ENCODE assay signal across 27 cellular contexts in genomic region chr12:117158911-117159310, GRCh38. TPM values are rescaled to one million over a fixed set of nuclear protein-coding genes. Genes with fewer than 3 reads are reported as not detected.
DNase-seq lines count a peak whose midpoint lies in the region; ATAC-seq and TF ChIP-seq lines count a peak whose summit lies in the region.
"Had no signal": no experiment of that assay in that cellular context is flagged by ENCODE, and none has a peak within 500 bp of the region (broad histone marks: within the 10 kb centered on the region; RNA-seq: fewer than 3 reads in every experiment).

No MANE protein-coding gene starts in this region.

- H3K4me1 ChIP-seq in osteoblast (ENCODE audit: insufficient read depth, low read length), result no peaks in the 10 kb centered on the region
- H3K4me1 ChIP-seq: heart right ventricle, SJSA1, uterus had no signal

- no peak overlapping the region for H2AFZ ChIP-seq in osteoblast (ENCODE audit: low read length)

- H4K20me1 ChIP-seq in osteoblast (ENCODE audit: insufficient read depth, low read length), result no peaks in the 10 kb centered on the region

- ATAC-seq in T-helper 17 cell (no peak), GM18870 (IDR thresholded peaks at IDR 0.05; ENCODE audit: unreplicated experiment) (no peak)
- ATAC-seq: activated naive CD4-positive, alpha-beta T cell treated with anti-CD3 and anti-CD28 coated beads, Interleukin-2, amount 50 U/mL, for 72 hours; heart right ventricle; left colon; stimulated activated naive CD8-positive, alpha-beta T cell treated with anti-CD3 and anti-CD28 coated beads, Interleukin-15, Interleukin-2, amounts not matched to agents 100 U/mL and 50 U/mL, for 24 hours had no signal

- H3K4me3 Mint-ChIP-seq in T-helper 17 cell, result peak overlapping the region; percentile 25
- H3K4me3 Mint-ChIP-seq: activated CD4-positive, alpha-beta memory T cell treated with anti-CD3 and anti-CD28 coated beads, Interleukin-2, amount 10 ng/mL, durations not matched to agents 7 days and 5 days had no signal

- peak overlapping the region; percentile 34 for H3K27ac Mint-ChIP-seq in T-helper 17 cell
- H3K27ac Mint-ChIP-seq: activated CD4-positive, alpha-beta memory T cell treated with anti-CD3 and anti-CD28 coated beads, Interleukin-2, amount 10 ng/mL, durations not matched to agents 7 days and 5 days had no signal

- H3K27me3 ChIP-seq in osteoblast (ENCODE audit: insufficient read depth, low read length), result no peaks in the 10 kb centered on the region
- H3K27me3 ChIP-seq: heart right ventricle, neutrophil, SJSA1, uterus had no signal

- peak; percentile 10 for DNase-seq in HS-5 (ENCODE audit: low read depth)
- no peak for DNase-seq in T-helper 17 cell
- DNase-seq in epithelial cell of esophagus (ENCODE audit: low read depth), result peak; percentile 19
- peak; percentile 88 for DNase-seq in osteoblast (ENCODE audit: insufficient read length, low spot score, missing footprints)
- DNase-seq in putamen (ENCODE audit: low spot score), result no peak
- no peak for DNase-seq in dermis blood vessel endothelial cell
- DNase-seq in HUDEP-2 (lab: John Stamatoyannopoulos, UW; ENCODE audit: unreplicated experiment in 76 of 76), result no peak
- DNase-seq: activated CD4-positive, alpha-beta memory T cell treated with anti-CD3 and anti-CD28 coated beads, Interleukin-2, amount 10 ng/mL, durations not matched to agents 7 days and 5 days; activated CD4-positive, alpha-beta T cell treated with anti-CD3 and anti-CD28 coated beads for 1 hour; activated CD8-positive, alpha-beta memory T cell treated with anti-CD3 and anti-CD28 coated beads, Interleukin-2, amount 50 U/mL, for 48 hours; effector CD8-positive, alpha-beta T cell; foreskin fibroblast; heart right ventricle; left colon; mesenchymal stem cell; NCI-H524 treated with DMSO at 0.1 percent for 48 hours; stimulated activated naive CD8-positive, alpha-beta T cell treated with anti-CD3 and anti-CD28 coated beads, Interleukin-15, Interleukin-2, amounts not matched to agents 100 U/mL and 50 U/mL, for 24 hours; T-helper 1 cell; uterus had no signal

- TF ChIP-seq CTCF in epithelial cell of esophagus (IDR thresholded peaks at IDR 0.05; ENCODE audit: insufficient read depth, low read depth, low read length, missing control alignments) (no peak), osteoblast (IDR thresholded peaks at IDR 0.05; ENCODE audit: extremely low read depth, low read depth, low read length) (no peak)

- H3K4me1 Mint-ChIP-seq in T-helper 17 cell, result peaks cover 7% of the 10 kb centered on the region
- H3K4me1 Mint-ChIP-seq: activated CD4-positive, alpha-beta memory T cell treated with anti-CD3 and anti-CD28 coated beads, Interleukin-2, amount 10 ng/mL, durations not matched to agents 7 days and 5 days had no signal

- H3K27me3 Mint-ChIP-seq in T-helper 17 cell, result no peaks in the 10 kb centered on the region
- H3K27me3 Mint-ChIP-seq: activated CD4-positive, alpha-beta memory T cell treated with anti-CD3 and anti-CD28 coated beads, Interleukin-2, amount 10 ng/mL, durations not matched to agents 7 days and 5 days; IgD-negative memory B cell had no signal

- H3K79me2 ChIP-seq in osteoblast (ENCODE audit: insufficient read depth, low read length), result no peaks in the 10 kb centered on the region

- peaks cover 19% of the 10 kb centered on the region for H3K36me3 Mint-ChIP-seq in T-helper 17 cell (ENCODE audit: low read depth)

- no peak overlapping the region for H3K27ac ChIP-seq in osteoblast (ENCODE audit: low read depth, low read length)
- H3K27ac ChIP-seq: C4-2B, heart right ventricle, neutrophil, SJSA1, thoracic aorta, uterus had no signal

- H3K4me2 ChIP-seq in osteoblast (ENCODE audit: insufficient read depth, low read length), result no peak overlapping the region

- peaks cover 64% of the 10 kb centered on the region for H3K36me3 ChIP-seq in osteoblast (ENCODE audit: insufficient read depth, low read length)
- H3K36me3 ChIP-seq: uterus had no signal

- H3K4me3 ChIP-seq in epithelial cell of esophagus (ENCODE audit: low read length), result no peak overlapping the region
- H3K4me3 ChIP-seq in osteoblast (ENCODE audit: insufficient read depth, low read length), result no peak overlapping the region
- H3K4me3 ChIP-seq: heart right ventricle, SJSA1, thoracic aorta, uterus had no signal

- H3K9me3 ChIP-seq in T-helper 17 cell (ENCODE audit: control insufficient read depth, low read length, poor library complexity, severe bottlenecking), result no peaks in the 10 kb centered on the region
- H3K9me3 ChIP-seq in osteoblast (ENCODE audit: low read depth, low read length), result no peaks in the 10 kb centered on the region
- H3K9me3 ChIP-seq: heart right ventricle, neutrophil, SJSA1, thoracic aorta, uterus had no signal

RNA-seq across cellular contexts. Expression of gene FBXO21, which starts 31.4 kb away (rescaled TPM):
- total RNA-seq in T-helper 17 cell (10 to 100 TPM; 61.7 to 65.5 TPM), osteoblast (72.8 and 81.1 TPM in 2 replicates), dermis blood vessel endothelial cell (140 and 166 TPM in 2 replicates)

RNA-seq across cellular contexts. Expression of gene TESC, which starts 59.7 kb away (rescaled TPM):
- total RNA-seq in T-helper 17 cell, result 10 to 100 TPM in 1 of 2 donors, 1 to 10 TPM in 1; 9.2 to 11.4 TPM
- not detected in 2 replicates for total RNA-seq in osteoblast
- total RNA-seq in dermis blood vessel endothelial cell, result 1.5 and 18.4 TPM in 2 replicates
- total RNA-seq: RPMI7951, SJSA1 had no signal

Comparison
In these comparisons a context has a peak if more than half of its experiments do, and no peak if none do; other contexts are left out.
1. DNase-seq: peak in HS-5 (single experiment), epithelial cell of esophagus (single experiment) and osteoblast (single experiment); none in T-helper 17 cell (0 of 3), putamen (single experiment), dermis blood vessel endothelial cell (single experiment) and HUDEP-2 (0 of 76).